19 cellular contexts compared by ENCODE assay signal in genomic region chr19:50573741-50574461, GRCh38. TPM values are rescaled to one million over a fixed set of nuclear protein-coding genes. Genes with fewer than 3 reads are reported as not detected.
"Had no signal": no experiment of that assay in that cellular context is flagged by ENCODE, and none has a peak within 500 bp of the region (broad histone marks: within the 10 kb centered on the region; RNA-seq: fewer than 3 reads in every experiment).

No MANE protein-coding gene starts in this region.

- H3K27ac ChIP-seq: dorsolateral prefrontal cortex, hepatocyte, neutrophil, right atrium auricular region, stomach, thoracic aorta, transverse colon had no signal

- DNase-seq: cortex of kidney; dorsolateral prefrontal cortex; effector CD8-positive, alpha-beta T cell; foreskin melanocyte; kidney glomerular epithelial cell; mammary epithelial cell; naive thymus-derived CD4-positive, alpha-beta T cell; nephron progenitor cell; small intestine; stimulated activated CD4-positive, alpha-beta T cell treated with anti-CD3 and anti-CD28 coated beads, Interleukin-12 subunit alpha, Interleukin-12 subunit beta, amount 100 ng/mL, for 4 hours; stimulated activated naive CD4-positive, alpha-beta T cell; stomach; substantia nigra; transverse colon had no signal

- ATAC-seq: naive thymus-derived CD4-positive, alpha-beta T cell had no signal

- H3K4me1 ChIP-seq: right atrium auricular region, stomach, transverse colon had no signal

- H3K9me3 ChIP-seq: neutrophil, right atrium auricular region, stomach, thoracic aorta, transverse colon had no signal

- H3K4me3 Mint-ChIP-seq: naive thymus-derived CD4-positive, alpha-beta T cell; nephron progenitor cell had no signal

- H3K27ac Mint-ChIP-seq: naive thymus-derived CD4-positive, alpha-beta T cell; nephron progenitor cell had no signal

- H3K27me3 ChIP-seq: right atrium auricular region had no signal

- H3K4me3 ChIP-seq: dorsolateral prefrontal cortex, hepatocyte, right atrium auricular region, stomach, thoracic aorta, transverse colon had no signal

- H3K9me3 Mint-ChIP-seq: nephron progenitor cell had no signal

- H3K36me3 ChIP-seq: neutrophil, right atrium auricular region, stomach, thoracic aorta, transverse colon had no signal

- H3K36me3 Mint-ChIP-seq: naive thymus-derived CD4-positive, alpha-beta T cell had no signal

RNA-seq across cellular contexts. Expression of gene LRRC4B, which starts 5.7 kb away (rescaled TPM):
- total RNA-seq: mammary epithelial cell; mononuclear cell; naive thymus-derived CD4-positive, alpha-beta T cell had no signal
